Comparison of ENCODE assay signal across 13 cellular contexts in the genomic region with DNA sequence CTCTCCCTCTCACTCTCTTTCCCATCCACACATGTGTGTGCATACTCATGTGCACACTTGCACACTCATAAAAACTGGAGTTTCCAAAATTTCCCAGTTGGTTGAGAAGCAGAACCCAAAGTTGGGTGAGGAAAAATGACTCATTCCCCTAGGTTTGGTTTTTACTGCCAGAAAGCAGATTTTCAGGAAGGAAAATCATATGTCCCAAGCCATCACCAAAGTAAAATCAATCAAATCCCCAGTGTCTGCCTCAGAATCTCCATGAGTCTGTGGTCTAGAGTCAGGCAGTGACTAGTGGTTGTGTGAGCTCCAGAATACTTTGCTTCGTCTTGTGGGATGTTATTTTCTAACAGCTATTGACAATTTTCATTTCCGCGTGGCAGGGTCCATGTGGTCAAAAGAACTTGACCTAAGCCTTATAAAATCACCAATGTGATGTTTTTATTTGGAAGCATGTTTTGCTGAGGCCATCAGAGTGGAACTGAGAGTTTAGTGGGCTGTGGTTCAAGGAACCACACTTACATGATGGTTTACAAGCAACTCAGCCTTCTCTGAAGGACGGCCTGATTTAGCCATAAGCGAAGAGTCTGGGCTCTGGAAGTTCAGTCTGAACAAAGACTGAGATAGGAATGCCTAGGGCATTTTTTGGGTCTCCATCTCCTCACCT.
A peak's percentile ranks its signal among the peaks of the same experiment; 100 is the strongest.
DNase-seq lines count a peak whose midpoint lies in the region; ATAC-seq and TF ChIP-seq lines count a peak whose summit lies in the region.
"Had no signal": no experiment of that assay in that cellular context is flagged by ENCODE, and none has a peak within 500 bp of the region (broad histone marks: within the 10 kb centered on the region; RNA-seq: fewer than 3 reads in every experiment).

No MANE protein-coding gene starts in this region.

- H3K4me3 Mint-ChIP-seq in activated T-cell treated with anti-CD3 and anti-CD28 coated beads, Interleukin-2, amount 50 U/mL, for 24 hours = no peak overlapping the region

- TF ChIP-seq CTCF in RWPE2 (IDR thresholded peaks at IDR 0.05; ENCODE audit: poor library complexity, severe bottlenecking) (no peak), fibroblast of mammary gland (conservative IDR thresholded peaks at IDR 0.05; ENCODE audit: control insufficient read depth, insufficient read depth, low read depth, low read length) (no peak)

- ATAC-seq in RWPE2 (ENCODE audit: low read depth) (no peak), left colon (no peak)
- ATAC-seq: gastrocnemius medialis had no signal

- no peaks in the 10 kb centered on the region for H3K27me3 Mint-ChIP-seq in activated T-cell treated with anti-CD3 and anti-CD28 coated beads, Interleukin-2, amount 50 U/mL, for 24 hours

- peak overlapping the region; percentile 96 for H3K27ac ChIP-seq in RWPE2 (ENCODE audit: poor library complexity, severe bottlenecking)

- peak overlapping the region; percentile 94 for H3K27ac Mint-ChIP-seq in activated T-cell treated with anti-CD3 and anti-CD28 coated beads, Interleukin-2, amount 50 U/mL, for 24 hours

- H3K4me1 Mint-ChIP-seq in activated T-cell treated with anti-CD3 and anti-CD28 coated beads, Interleukin-2, amount 50 U/mL, for 24 hours (ENCODE audit: low read depth) = peaks cover 63% of the 10 kb centered on the region

- H3K4me3 ChIP-seq in RWPE2 (ENCODE audit: severe bottlenecking) = no peak overlapping the region
- no peak overlapping the region for H3K4me3 ChIP-seq in fibroblast of mammary gland (ENCODE audit: control insufficient read depth, low read depth, low read length)
- H3K4me3 ChIP-seq: gastrocnemius medialis had no signal

- H3K9me3 ChIP-seq in RWPE2 (ENCODE audit: severe bottlenecking) = no peaks in the 10 kb centered on the region
- H3K9me3 ChIP-seq: gastrocnemius medialis had no signal

- intact Hi-C loops in left colon (cut with DNase I, micrococcal nuclease) = no loop called here

- no peaks in the 10 kb centered on the region for H3K27me3 ChIP-seq in RWPE2 (ENCODE audit: insufficient read depth, poor library complexity, severe bottlenecking)
- H3K27me3 ChIP-seq: gastrocnemius medialis had no signal

- no peaks in the 10 kb centered on the region for H3K36me3 ChIP-seq in RWPE2 (ENCODE audit: low read depth)
- H3K36me3 ChIP-seq: gastrocnemius medialis had no signal

- no peaks in the 10 kb centered on the region for H3K9me3 Mint-ChIP-seq in activated T-cell treated with anti-CD3 and anti-CD28 coated beads, Interleukin-2, amount 50 U/mL, for 24 hours

- H3K4me1 ChIP-seq in RWPE2 (ENCODE audit: insufficient read depth, poor library complexity, severe bottlenecking) = peaks cover 26% of the 10 kb centered on the region
- H3K4me1 ChIP-seq: gastrocnemius medialis had no signal

- no peak for DNase-seq in activated T-cell treated with anti-CD3 and anti-CD28 coated beads, Interleukin-2, amount 50 U/mL, for 24 hours
- DNase-seq in activated T-cell treated with anti-CD3 and anti-CD28 coated beads, Interleukin-2, amount 50 U/mL, for 1 hour = no peak
- DNase-seq in RWPE2 (ENCODE audit: low spot score) (no peak), fibroblast of mammary gland (ENCODE audit: low read depth) (peak; percentile 86), stromal cell of bone marrow (ENCODE audit: low read depth) (peak; percentile 64), NK-92 (lab: John Stamatoyannopoulos, UW; ENCODE audit: unreplicated experiment) (no peak), left colon (no peak), middle frontal gyrus (ENCODE audit: extremely low spot score, low spot score) (no peak)
- DNase-seq: gastrocnemius medialis; GF-D8; NCI-H2081; OCI-M1; stimulated activated CD4-positive, alpha-beta T cell treated with anti-CD3 and anti-CD28 coated beads, Interleukin-2, amount 100 ng/mL, for 48 hours had no signal

- H3K36me3 Mint-ChIP-seq in activated T-cell treated with anti-CD3 and anti-CD28 coated beads, Interleukin-2, amount 50 U/mL, for 24 hours (ENCODE audit: low read depth) = no peaks in the 10 kb centered on the region

Comparison
In these comparisons a context has a peak if more than half of its experiments do, and no peak if none do; other contexts are left out.
1. DNase-seq: peak in fibroblast of mammary gland (single experiment) and stromal cell of bone marrow (single experiment); none in activated T-cell treated with anti-CD3 and anti-CD28 coated beads, Interleukin-2, amount 50 U/mL, for 24 hours (single experiment), activated T-cell treated with anti-CD3 and anti-CD28 coated beads, Interleukin-2, amount 50 U/mL, for 1 hour (single experiment), RWPE2 (single experiment), NK-92 (single experiment), left colon (0 of 2) and middle frontal gyrus (single experiment).